8 cellular contexts compared by ENCODE assay signal in the genomic region with DNA sequence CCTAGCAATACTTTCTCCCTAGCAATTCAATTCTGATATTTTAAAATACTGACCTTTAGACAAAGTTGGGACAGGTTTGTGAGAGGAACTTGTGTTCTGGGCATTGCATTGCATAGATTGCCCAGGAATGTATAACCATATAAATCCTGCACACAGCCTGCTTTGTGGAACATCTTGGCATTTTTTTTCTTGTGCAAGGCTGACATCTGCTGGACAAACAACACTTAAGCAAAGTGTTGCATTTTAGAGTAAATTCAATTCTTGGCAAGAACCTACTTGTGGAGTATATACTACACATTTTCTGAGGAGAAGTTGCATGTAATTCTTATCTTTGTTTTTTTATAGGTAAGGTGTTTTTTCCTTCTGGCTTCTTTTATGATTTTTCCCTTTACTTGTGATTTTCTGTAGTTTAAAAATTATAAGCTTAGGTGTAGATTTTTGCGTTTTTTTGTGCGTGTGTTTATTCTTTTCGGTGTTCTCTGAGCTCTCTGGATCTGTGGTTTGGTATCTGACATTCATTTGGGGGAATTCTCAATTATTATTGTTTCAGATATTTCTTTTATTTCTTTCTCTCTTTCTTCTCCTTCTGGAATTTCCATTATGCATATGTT.
DNase-seq lines count a peak whose midpoint lies in the region; ATAC-seq and TF ChIP-seq lines count a peak whose summit lies in the region.

No MANE protein-coding gene starts in this region.

- peaks cover 57 to 64% of the 10 kb centered on the region in 2 donors for H3K36me3 Mint-ChIP-seq in stimulated activated naive B cell treated with anti-CD40 and anti-IgM and Interleukin-4, amounts not matched to agents 10 μg/mL and 1 μg/mL and 100 μg/mL, for 72 hours

- peak overlapping the region; percentile 57 for H3K27ac Mint-ChIP-seq in stimulated activated naive B cell treated with anti-CD40 and anti-IgM and Interleukin-4, amounts not matched to agents 10 μg/mL and 1 μg/mL and 100 μg/mL, for 72 hours

- no peak overlapping the region for H3K4me3 Mint-ChIP-seq in stimulated activated naive B cell treated with anti-CD40 and anti-IgM and Interleukin-4, amounts not matched to agents 10 μg/mL and 1 μg/mL and 100 μg/mL, for 72 hours

- DNase-seq in NCI-H1417 (lab: John Stamatoyannopoulos, UW), result peak; percentile 60 to 92 (median 86)
- DNase-seq in T-helper 1 cell, result peak in 4 of 5 donors; percentile 16 to 63 (median 45)
- DNase-seq in central memory CD4-positive, alpha-beta T cell, result peak; percentile 61
- peak; percentile 40 for DNase-seq in kidney glomerular epithelial cell (lab: John Stamatoyannopoulos, UW)
- peak; percentile 18 for DNase-seq in stimulated activated naive B cell treated with anti-CD40 and anti-IgM and Interleukin-4, amounts not matched to agents 10 μg/mL and 1 μg/mL and 100 μg/mL, for 72 hours

- H3K27ac ChIP-seq in C4-2B, result no peak overlapping the region

- peak; percentile 81 for TF ChIP-seq CTCF in C4-2B (conservative IDR thresholded peaks at IDR 0.05)

- peaks cover 29 to 79% of the 10 kb centered on the region in 2 donors for H3K4me1 Mint-ChIP-seq in stimulated activated naive B cell treated with anti-CD40 and anti-IgM and Interleukin-4, amounts not matched to agents 10 μg/mL and 1 μg/mL and 100 μg/mL, for 72 hours

- no peaks in the 10 kb centered on the region for H3K27me3 Mint-ChIP-seq in stimulated activated naive B cell treated with anti-CD40 and anti-IgM and Interleukin-4, amounts not matched to agents 10 μg/mL and 1 μg/mL and 100 μg/mL, for 72 hours

- ATAC-seq in GM18868 (IDR thresholded peaks at IDR 0.05; ENCODE audit: unreplicated experiment) (peak; percentile 33), GM21526 (IDR thresholded peaks at IDR 0.05; ENCODE audit: low FRiP score, unreplicated experiment) (no peak)
- ATAC-seq in stimulated activated naive B cell treated with anti-CD40 and anti-IgM and Interleukin-4, amounts not matched to agents 10 μg/mL and 1 μg/mL and 100 μg/mL, for 72 hours (replicated peaks), result no peak

- H3K9me3 Mint-ChIP-seq in stimulated activated naive B cell treated with anti-CD40 and anti-IgM and Interleukin-4, amounts not matched to agents 10 μg/mL and 1 μg/mL and 100 μg/mL, for 72 hours, result peaks cover 0 to under 1% of the 10 kb centered on the region in 2 donors

Comparison
In these comparisons a context has a peak if more than half of its experiments do, and no peak if none do; other contexts are left out.
1. DNase-seq: peak in every context shown above with its lines; median percentile 86 in NCI-H1417; 61 in central memory CD4-positive, alpha-beta T cell; 45 in T-helper 1 cell; 40 in kidney glomerular epithelial cell; 18 in stimulated activated naive B cell treated with anti-CD40 and anti-IgM and Interleukin-4, amounts not matched to agents 10 μg/mL and 1 μg/mL and 100 μg/mL, for 72 hours.